In the genomic region with DNA sequence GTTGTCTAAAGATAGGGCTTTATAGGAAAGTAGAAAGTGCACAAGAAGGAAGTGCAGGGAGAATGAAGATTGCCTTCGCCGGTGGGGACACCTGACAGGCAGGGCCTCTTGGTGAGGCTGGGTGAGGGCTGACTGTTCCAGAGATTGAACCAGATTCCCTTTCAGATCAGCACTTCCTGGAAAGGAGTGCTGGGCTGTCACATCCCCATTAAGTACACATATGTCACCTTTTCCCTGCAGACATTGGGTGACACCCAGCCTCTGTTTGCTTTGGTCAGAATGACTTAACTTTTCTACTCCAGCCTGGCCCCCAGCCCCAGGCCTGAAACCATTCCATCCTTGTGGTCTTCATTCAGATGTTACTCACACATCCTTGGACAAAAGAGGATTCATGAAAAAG, we compare ENCODE assay signal across 23 cellular contexts. TPM values are rescaled to one million over a fixed set of nuclear protein-coding genes. Genes with fewer than 3 reads are reported as not detected.
DNase-seq lines count a peak whose midpoint lies in the region; ATAC-seq, FAIRE-seq and TF ChIP-seq lines count a peak whose summit lies in the region.
"Had no signal": no experiment of that assay in that cellular context is flagged by ENCODE, and none has a peak within 500 bp of the region (broad histone marks: within the 10 kb centered on the region; RNA-seq: fewer than 3 reads in every experiment).

No MANE protein-coding gene starts in this region.

- no peaks in the 10 kb centered on the region for H3K9me3 ChIP-seq in K562 (replicated peaks; ENCODE audit: control insufficient read depth, insufficient read depth, low read depth, low read length)
- no peaks in the 10 kb centered on the region for H3K9me3 ChIP-seq in right lobe of liver
- no peaks in the 10 kb centered on the region for H3K9me3 ChIP-seq in upper lobe of right lung
- H3K9me3 ChIP-seq: testis had no signal

- no peaks in the 10 kb centered on the region for H4K20me1 ChIP-seq in K562 (replicated peaks; ENCODE audit: control insufficient read depth, insufficient read depth, low read length)

- H3K9me1 ChIP-seq in K562 (ENCODE audit: control insufficient read depth, insufficient read depth, low read length): no peaks in the 10 kb centered on the region

- no peak for TF ChIP-seq POLR2A in K562 (conservative IDR thresholded peaks at IDR 0.05)
- peak; percentile 81 for TF ChIP-seq POLR2A in right lobe of liver (IDR thresholded peaks at IDR 0.05)

- H3K4me2 ChIP-seq in K562 (ENCODE audit: insufficient read depth, low read length): no peak overlapping the region

- no peaks in the 10 kb centered on the region for H3K36me3 ChIP-seq in K562 (ENCODE audit: control insufficient read depth, insufficient read depth, low read length)
- H3K36me3 ChIP-seq in right lobe of liver: no peaks in the 10 kb centered on the region
- no peaks in the 10 kb centered on the region for H3K36me3 ChIP-seq in upper lobe of right lung
- H3K36me3 ChIP-seq: cardiac muscle cell had no signal

- ATAC-seq in K562 (peak; percentile 51), right lobe of liver (peak; percentile 70 to 86 (median 78)), upper lobe of right lung (peak; percentile 31)
- ATAC-seq: T-helper 17 cell had no signal

- POLR2A ChIA-PET in K562 (lab: Yijun Ruan, JAX): interaction anchor here (0.9 to 1.3 kb wide), 2 partner anchors 17 to 30 kb away, joined by 3 to 7 read pairs; no protein-coding TSS in a partner anchor

- no peak for TF ChIP-seq RAD21 in K562 (CRISPR knock-in tag; conservative IDR thresholded peaks at IDR 0.05 in 1 of 2, IDR thresholded peaks at IDR 0.05 in 1 of 2)

- H3K9ac ChIP-seq in K562 (ENCODE audit: insufficient read depth in 1 of 2, low read depth in 2 of 2, low read length in 2 of 2): no peak overlapping the region

- TF ChIP-seq CTCF in K562 (IDR thresholded peaks at IDR 0.05 in 2 of 3, conservative IDR thresholded peaks at IDR 0.05 in 1 of 3; ENCODE audit: insufficient read depth in 2 of 3, low read depth in 1 of 3, low read length in 3 of 3) (no peak), right lobe of liver (IDR thresholded peaks at IDR 0.05) (no peak), upper lobe of right lung (IDR thresholded peaks at IDR 0.05) (no peak)

- H3K27me3 ChIP-seq in K562 (ENCODE audit: control insufficient read depth in 2 of 2, insufficient read depth in 2 of 2, low read length in 2 of 2): no peaks in the 10 kb centered on the region
- no peaks in the 10 kb centered on the region for H3K27me3 ChIP-seq in right lobe of liver
- no peaks in the 10 kb centered on the region for H3K27me3 ChIP-seq in upper lobe of right lung
- H3K27me3 ChIP-seq: testis had no signal

- no peaks in the 10 kb centered on the region for H3K79me2 ChIP-seq in K562 (ENCODE audit: control insufficient read depth, insufficient read depth, low read length)

- DNase-seq in NCI-H2029 (lab: John Stamatoyannopoulos, UW) (peak; percentile 20), NCI-H2029 treated with DMSO at 0.1 percent for 48 hours (lab: John Stamatoyannopoulos, UW) (no peak), K562 (ENCODE audit: extremely low read depth in 1 of 4, low spot score in 3 of 4) (no peak), right lobe of liver (peak; percentile 74 to 79 (median 75)), upper lobe of right lung (peak; percentile 25), NAMALWA (ENCODE audit: low spot score) (no peak), NCI-H1694 treated with DMSO at 0.1 percent for 48 hours (lab: John Stamatoyannopoulos, UW) (no peak), GOT3 (lab: John Stamatoyannopoulos, UW) (no peak)
- DNase-seq: activated CD4-positive, CD25-positive, alpha-beta regulatory T cell; DMS79 treated with DMSO at 0.1 percent for 48 hours; hippocampal formation; Karpas-422; kidney; NCI-H1436; NCI-H226; stimulated activated CD4-positive, alpha-beta T cell treated with anti-CD3 and anti-CD28 coated beads, Interleukin-4, amount 100 ng/mL, for 24 hours; T-helper 17 cell; testis had no signal

- peak overlapping the region; percentile 49 for H2AFZ ChIP-seq in K562 (ENCODE audit: low read depth, low read length)

- CTCF ChIA-PET in K562 (lab: Yijun Ruan, JAX; ENCODE audit: low intra/inter-chr PET ratio): no interaction called here

- WGBS in K562 (ENCODE audit: insufficient coverage, low coverage, missing lambda C conversion rate): 67% methylated on average over 2 of the region's 2 CpGs
- 45% methylated on average over 2 of the region's 2 CpGs for WGBS in right lobe of liver (ENCODE audit: insufficient coverage, low coverage, low lambda C conversion rate, missing lambda C conversion rate)

- peaks cover 0 to 19% of the 10 kb centered on the region in 2 experiments; a peak in 3 of 5 replicates for H3K4me1 ChIP-seq in K562 (replicated peaks in 1 of 2; ENCODE audit: control insufficient read depth in 2 of 2, insufficient read depth in 2 of 2, low read length in 2 of 2)
- H3K4me1 ChIP-seq in right lobe of liver: peaks cover 0 to 55% (median 21%) of the 10 kb centered on the region in 4 donors
- peaks cover 21% of the 10 kb centered on the region for H3K4me1 ChIP-seq in upper lobe of right lung
- H3K4me1 ChIP-seq: testis had no signal

- H3K27ac ChIP-seq in K562 (ENCODE audit: extremely low read depth, low read depth, low read length): no peak overlapping the region
- peak overlapping the region; percentile 94 to 98 (median 95) for H3K27ac ChIP-seq in right lobe of liver
- H3K27ac ChIP-seq in upper lobe of right lung: no peak overlapping the region
- H3K27ac ChIP-seq: 22Rv1, cardiac muscle cell, testis had no signal

- TF ChIP-seq EP300 in K562 (IDR thresholded peaks at IDR 0.05; ENCODE audit: low read length): no peak

- BruUV-seq in K562 (replicated peaks; lab: Mats Ljungman, UMichigan): no TSS peak

- H3K4me3 ChIP-seq in K562 (no peak overlapping the region), right lobe of liver (peak overlapping the region in 1 of 3 donors; percentile 19), upper lobe of right lung (no peak overlapping the region)
- H3K4me3 ChIP-seq: cardiac muscle cell, testis had no signal

- no peak for FAIRE-seq in K562 (lab: Jason Lieb, UNC)
- FAIRE-seq: kidney had no signal

- intact Hi-C loops in K562 (cut with micrococcal nuclease): no loop called here
- intact Hi-C loops in right lobe of liver (cut with DNase I): loop anchor here in 1 of 2 donors (5.0 kb wide), 1 partner anchor 34 kb away; the partner anchor contains the start of gene LEAP2
- intact Hi-C loops in upper lobe of right lung (cut with DNase I): no loop called here

- in situ Hi-C loops in K562 (cut with MboI): no loop called here

RNA-seq across cellular contexts. Expression of gene SHROOM1, which starts 7.4 kb away (rescaled TPM):
- total RNA-seq in K562 (2011; cell fraction: chromatin; rRNA removed; ENCODE audit: low replicate concordance): 39.2 and 105 TPM in 2 replicates
- 53.7 and 55.5 TPM in 2 replicates for total RNA-seq in K562 (2011; cell fraction: nucleolus; rRNA removed)
- 27.4 and 41.9 TPM in 2 replicates for total RNA-seq in K562 (2011; cell fraction: nucleoplasm; rRNA removed)
- total RNA-seq in K562 (2014; rRNA removed) (13.0 and 18.6 TPM in 2 replicates), K562 (2014; rRNA removed; fragmentation: Illumina TruSeq; extraction: Trizol) (5.3 and 6.1 TPM in 2 replicates), K562 (2015; rRNA removed; fragmentation: Illumina TruSeq; extraction: Trizol) (10.9 and 13.3 TPM in 2 replicates), K562 (2021) (25.6 and 26.5 TPM in 2 replicates), right lobe of liver (10 to 100 TPM; 29.5 to 96.1 (median 77.4) TPM), upper lobe of right lung (24.2 TPM)
- polyA plus RNA-seq in K562 (2011; rRNA removed) (11.9 and 12.8 TPM in 2 replicates), K562 (2014; fragmentation: Illumina TruSeq; extraction: Trizol) (14.6 and 14.8 TPM in 2 replicates), K562 (2014; fragmentation: Nextera tagmentation; extraction: Ambion mirVana) (under 1 TPM; 0.44 to 0.50 TPM), K562 (2014; rRNA removed) (22.3 and 26.0 TPM in 2 replicates)
- 18.1 and 28.6 TPM in 2 replicates for polyA plus RNA-seq in K562 (2011; cell fraction: cytosol; rRNA removed)
- 28.4 and 60.2 TPM in 2 replicates for polyA plus RNA-seq in K562 (2011; cell fraction: nucleus; rRNA removed)
- 19.1 and 22.2 TPM in 2 replicates for polyA plus RNA-seq in K562 (2012)
- polyA minus RNA-seq in K562 (2011; rRNA and poly(A)+ RNA removed): 3.8 and 7.6 TPM in 2 replicates
- polyA minus RNA-seq in K562 (2011; cell fraction: cytosol; rRNA and poly(A)+ RNA removed): 6.1 and 7.0 TPM in 2 replicates
- 11.3 and 12.4 TPM in 2 replicates for polyA minus RNA-seq in K562 (2011; cell fraction: nucleus; rRNA and poly(A)+ RNA removed)

RNA-seq across cellular contexts. Expression of gene SOWAHA, which starts 24.8 kb away (rescaled TPM):
- total RNA-seq in K562 (2011; cell fraction: chromatin; rRNA removed; ENCODE audit: low replicate concordance): not detected in 2 replicates
- not detected in 2 replicates for total RNA-seq in K562 (2011; cell fraction: nucleolus; rRNA removed)
- total RNA-seq in K562 (2011; cell fraction: nucleoplasm; rRNA removed): not detected in 2 replicates
- total RNA-seq in K562 (2014; rRNA removed) (not detected in 2 replicates), K562 (2014; rRNA removed; fragmentation: Illumina TruSeq; extraction: Trizol) (not detected in 2 replicates), K562 (2015; rRNA removed; fragmentation: Illumina TruSeq; extraction: Trizol) (not detected in 2 replicates), K562 (2021) (not detected in 2 replicates), right lobe of liver (1 to 10 TPM in 5 of 6 experiments, under 1 TPM in 1; 0.95 to 4.7 (median 1.4) TPM), upper lobe of right lung (not detected)
- polyA plus RNA-seq in K562 (2011; rRNA removed) (not detected in 2 replicates), K562 (2014; fragmentation: Illumina TruSeq; extraction: Trizol) (not detected in 2 replicates), K562 (2014; fragmentation: Nextera tagmentation; extraction: Ambion mirVana) (not detected), K562 (2014; rRNA removed) (not detected in 2 replicates)
- not detected in 2 replicates for polyA plus RNA-seq in K562 (2011; cell fraction: cytosol; rRNA removed)
- not detected in 2 replicates for polyA plus RNA-seq in K562 (2011; cell fraction: nucleus; rRNA removed)
- polyA plus RNA-seq in K562 (2012): 0.03 and 0.06 TPM in 2 replicates
- polyA minus RNA-seq in K562 (2011; rRNA and poly(A)+ RNA removed): not detected in 2 replicates
- not detected in 2 replicates for polyA minus RNA-seq in K562 (2011; cell fraction: cytosol; rRNA and poly(A)+ RNA removed)
- polyA minus RNA-seq in K562 (2011; cell fraction: nucleus; rRNA and poly(A)+ RNA removed): not detected in 2 replicates
- total RNA-seq: cardiac muscle cell, osteocyte, T-helper 17 cell had no signal
- polyA plus RNA-seq: BJ, cardiac muscle cell had no signal

RNA-seq across cellular contexts. Expression of gene GDF9, which starts 28.4 kb away (rescaled TPM):
- total RNA-seq in K562 (2011; cell fraction: chromatin; rRNA removed; ENCODE audit: low replicate concordance): 0.25 and 1.1 TPM in 2 replicates
- 0.17 and 0.39 TPM in 2 replicates for total RNA-seq in K562 (2011; cell fraction: nucleolus; rRNA removed)
- total RNA-seq in K562 (2011; cell fraction: nucleoplasm; rRNA removed): 0.44 and 0.69 TPM in 2 replicates
- total RNA-seq in K562 (2014; rRNA removed) (0.12 TPM in 1 of 2 replicates, not detected in the other), K562 (2014; rRNA removed; fragmentation: Illumina TruSeq; extraction: Trizol) (0.13 and 0.18 TPM in 2 replicates), K562 (2015; rRNA removed; fragmentation: Illumina TruSeq; extraction: Trizol) (0.15 and 0.18 TPM in 2 replicates), K562 (2021) (0.20 and 0.22 TPM in 2 replicates), right lobe of liver (under 1 TPM; 0.20 to 0.71 (median 0.48) TPM), upper lobe of right lung (0.46 TPM)
- polyA plus RNA-seq in K562 (2011; rRNA removed) (0.70 and 1.1 TPM in 2 replicates), K562 (2014; fragmentation: Illumina TruSeq; extraction: Trizol) (0.28 and 0.37 TPM in 2 replicates), K562 (2014; fragmentation: Nextera tagmentation; extraction: Ambion mirVana) (under 1 TPM; 0.10 to 0.15 TPM), K562 (2014; rRNA removed) (0.27 and 0.66 TPM in 2 replicates)
- polyA plus RNA-seq in K562 (2011; cell fraction: cytosol; rRNA removed): 0.30 and 0.52 TPM in 2 replicates
- polyA plus RNA-seq in K562 (2011; cell fraction: nucleus; rRNA removed): 0.68 and 1.2 TPM in 2 replicates
- polyA plus RNA-seq in K562 (2012): 0.22 and 0.35 TPM in 2 replicates
- 0.39 and 0.45 TPM in 2 replicates for polyA minus RNA-seq in K562 (2011; rRNA and poly(A)+ RNA removed)
- polyA minus RNA-seq in K562 (2011; cell fraction: cytosol; rRNA and poly(A)+ RNA removed): not detected in 2 replicates
- 0.78 TPM in 1 of 2 replicates, not detected in the other for polyA minus RNA-seq in K562 (2011; cell fraction: nucleus; rRNA and poly(A)+ RNA removed)
- total RNA-seq: activated T-helper 2 cell treated with anti-CD3 and anti-CD28 coated beads, Interferon-gamma antibody, Interleukin-2, Interleukin-4, amounts not matched to agents 10 μg/mL and 5 μg/mL and 100 μg/mL, durations not matched to agents 14 hours and 24 hours and 36 hours had no signal

RNA-seq across cellular contexts. Expression of gene UQCRQ, which starts 28.6 kb away (rescaled TPM):
- 72.2 and 104 TPM in 2 replicates for total RNA-seq in K562 (2011; cell fraction: chromatin; rRNA removed; ENCODE audit: low replicate concordance)
- total RNA-seq in K562 (2011; cell fraction: nucleolus; rRNA removed): 114 and 128 TPM in 2 replicates
- total RNA-seq in K562 (2011; cell fraction: nucleoplasm; rRNA removed): 118 and 129 TPM in 2 replicates
- 307 and 353 TPM in 2 replicates for total RNA-seq in K562 (2014; rRNA removed)
- total RNA-seq in K562 (2014; rRNA removed; fragmentation: Illumina TruSeq; extraction: Trizol): 641 and 716 TPM in 2 replicates
- total RNA-seq in K562 (2015; rRNA removed; fragmentation: Illumina TruSeq; extraction: Trizol): 334 and 373 TPM in 2 replicates
- 888 and 1,004 TPM in 2 replicates for total RNA-seq in K562 (2021)
- polyA plus RNA-seq in K562 (2011; rRNA removed): 813 and 883 TPM in 2 replicates
- polyA plus RNA-seq in K562 (2011; cell fraction: cytosol; rRNA removed): 439 and 559 TPM in 2 replicates
- 273 and 303 TPM in 2 replicates for polyA plus RNA-seq in K562 (2011; cell fraction: nucleus; rRNA removed)
- 351 and 842 TPM in 2 replicates for polyA plus RNA-seq in K562 (2012)
- polyA plus RNA-seq in K562 (2014; fragmentation: Illumina TruSeq; extraction: Trizol): 235 and 336 TPM in 2 replicates
- polyA plus RNA-seq in K562 (2014; fragmentation: Nextera tagmentation; extraction: Ambion mirVana): 1,000 to 10,000 TPM; 2,318 to 2,421 TPM
- 883 and 917 TPM in 2 replicates for polyA plus RNA-seq in K562 (2014; rRNA removed)
- 61.8 and 67.0 TPM in 2 replicates for polyA minus RNA-seq in K562 (2011; rRNA and poly(A)+ RNA removed)
- polyA minus RNA-seq in K562 (2011; cell fraction: cytosol; rRNA and poly(A)+ RNA removed): 54.0 and 70.0 TPM in 2 replicates
- polyA minus RNA-seq in K562 (2011; cell fraction: nucleus; rRNA and poly(A)+ RNA removed): 59.4 and 82.3 TPM in 2 replicates
- 100 to 1,000 TPM; 488 to 702 (median 628) TPM for total RNA-seq in right lobe of liver
- 256 TPM for total RNA-seq in upper lobe of right lung

RNA-seq across cellular contexts. Expression of gene LEAP2, which starts 35.6 kb away (rescaled TPM):
- 15.5 and 22.5 TPM in 2 replicates for total RNA-seq in K562 (2011; cell fraction: chromatin; rRNA removed; ENCODE audit: low replicate concordance)
- 9.0 and 10.5 TPM in 2 replicates for total RNA-seq in K562 (2011; cell fraction: nucleolus; rRNA removed)
- total RNA-seq in K562 (2011; cell fraction: nucleoplasm; rRNA removed): 14.2 and 21.1 TPM in 2 replicates
- total RNA-seq in K562 (2014; rRNA removed) (1.1 and 2.2 TPM in 2 replicates), K562 (2014; rRNA removed; fragmentation: Illumina TruSeq; extraction: Trizol) (2.8 TPM in 2 replicates), K562 (2015; rRNA removed; fragmentation: Illumina TruSeq; extraction: Trizol) (2.9 and 3.1 TPM in 2 replicates), K562 (2021) (1.8 and 2.0 TPM in 2 replicates), right lobe of liver (100 to 1,000 TPM; 120 to 439 (median 214) TPM), upper lobe of right lung (0.69 TPM)
- polyA plus RNA-seq in K562 (2011; rRNA removed) (4.9 and 5.6 TPM in 2 replicates), K562 (2014; fragmentation: Illumina TruSeq; extraction: Trizol) (2.0 and 2.5 TPM in 2 replicates), K562 (2014; fragmentation: Nextera tagmentation; extraction: Ambion mirVana) (1 to 10 TPM; 2.0 to 2.9 TPM), K562 (2014; rRNA removed) (2.3 and 2.4 TPM in 2 replicates)
- 0.82 and 2.1 TPM in 2 replicates for polyA plus RNA-seq in K562 (2011; cell fraction: cytosol; rRNA removed)
- polyA plus RNA-seq in K562 (2011; cell fraction: nucleus; rRNA removed): 20.8 and 21.9 TPM in 2 replicates
- 1.3 and 1.4 TPM in 2 replicates for polyA plus RNA-seq in K562 (2012)
- polyA minus RNA-seq in K562 (2011; rRNA and poly(A)+ RNA removed): 3.3 and 5.2 TPM in 2 replicates
- polyA minus RNA-seq in K562 (2011; cell fraction: cytosol; rRNA and poly(A)+ RNA removed): 0.57 and 1.4 TPM in 2 replicates
- polyA minus RNA-seq in K562 (2011; cell fraction: nucleus; rRNA and poly(A)+ RNA removed): 3.6 and 5.9 TPM in 2 replicates

Comparison
In these comparisons a context has a peak if more than half of its experiments do, and no peak if none do; other contexts are left out.
1. DNase-seq: peak in NCI-H2029 (single experiment), right lobe of liver (3 of 3) and upper lobe of right lung (single experiment); none in NCI-H2029 treated with DMSO at 0.1 percent for 48 hours (single experiment), K562 (0 of 4), NAMALWA (single experiment), NCI-H1694 treated with DMSO at 0.1 percent for 48 hours (single experiment) and GOT3 (single experiment).
2. H3K27ac ChIP-seq: peak in right lobe of liver (3 of 3); none in K562 (single experiment) and upper lobe of right lung (single experiment).
3. Peak in every context shown above with its lines, with median percentiles within 50 percentile points of each other: ATAC-seq.